8 cellular contexts compared by ENCODE assay signal in the genomic region with DNA sequence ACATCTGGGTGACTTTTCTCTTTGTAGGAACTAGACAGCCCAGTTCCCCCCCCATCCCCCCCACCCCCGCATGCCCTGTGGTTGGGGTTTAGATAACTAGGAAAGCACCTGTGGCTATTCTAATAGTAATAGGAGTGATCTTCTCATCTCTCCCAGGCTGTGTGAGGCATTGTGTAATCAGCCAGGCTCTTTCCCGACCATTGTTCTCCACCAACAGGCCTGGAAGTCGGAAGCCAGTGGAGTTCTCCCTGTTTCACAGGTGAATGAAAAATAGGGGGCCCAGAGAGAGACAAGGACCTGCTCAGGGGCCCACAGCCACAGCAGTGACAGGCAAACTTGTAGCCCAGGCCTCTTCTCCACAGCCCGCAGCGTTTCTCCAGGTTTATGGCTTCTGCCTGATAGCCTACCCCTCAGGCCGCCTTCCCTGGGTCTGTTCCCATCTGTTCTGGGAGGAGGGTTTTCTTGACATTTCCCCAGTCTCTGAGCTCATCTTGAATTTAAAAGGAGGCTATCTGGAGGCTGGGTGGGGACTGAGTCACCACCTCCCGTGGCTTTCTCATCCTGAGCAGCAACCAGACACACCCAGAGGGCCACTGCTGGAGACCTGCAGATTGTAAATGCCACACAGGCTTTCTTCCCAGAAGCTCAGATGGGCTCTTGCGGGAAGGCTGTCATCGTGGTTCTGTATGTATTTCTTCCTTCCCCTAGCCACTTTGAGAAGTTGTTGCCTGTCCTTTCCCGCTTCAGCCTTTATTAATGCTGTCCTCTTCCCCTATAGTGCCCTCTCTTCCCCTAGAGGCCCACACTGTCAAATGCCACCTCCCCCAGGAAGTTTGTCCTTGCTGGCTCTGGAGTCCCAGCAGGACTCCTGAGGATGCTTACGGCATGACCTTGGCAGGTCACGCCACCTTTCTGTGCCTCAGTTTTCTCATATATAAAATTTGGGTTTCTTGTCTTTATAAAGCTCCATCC.
DNase-seq lines count a peak whose midpoint lies in the region; TF ChIP-seq lines count a peak whose summit lies in the region.

No MANE protein-coding gene starts in this region.

- H3K27me3 ChIP-seq in HUES64 (ENCODE audit: insufficient read depth, low read length) = no peaks in the 10 kb centered on the region
- no peaks in the 10 kb centered on the region for H3K27me3 ChIP-seq in mesendoderm (ENCODE audit: insufficient read depth, low read length, poor library complexity)

- H4K5ac ChIP-seq in mesendoderm (ENCODE audit: low read length) = no peak overlapping the region

- peak overlapping the region; percentile 25 for H3K18ac ChIP-seq in mesendoderm (ENCODE audit: low read length)

- no peak overlapping the region for H3K4ac ChIP-seq in mesendoderm (ENCODE audit: low read depth, low read length)

- H2AK5ac ChIP-seq in mesendoderm (ENCODE audit: low read length) = no peak overlapping the region

- H2BK120ac ChIP-seq in mesendoderm (ENCODE audit: low read depth, low read length) = no peak overlapping the region

- WGBS in HUES64 = 31% methylated on average over 11 of the region's 12 CpGs
- WGBS in mesendoderm (ENCODE audit: extremely low coverage, insufficient coverage, low lambda C conversion rate) = no CpG with 5 or more reads among the region's 12 CpGs

- peak overlapping the region; percentile 12 for H3K56ac ChIP-seq in mesendoderm (ENCODE audit: low read length)

- peaks cover 37% of the 10 kb centered on the region for H3K79me1 ChIP-seq in mesendoderm (ENCODE audit: low read length)

- H3K4me1 ChIP-seq in HUES64 (ENCODE audit: insufficient read depth, low read length) (peaks cover 26% of the 10 kb centered on the region), mesendoderm (ENCODE audit: control insufficient read depth, low read depth, low read length) (peaks cover 20% of the 10 kb centered on the region)

- no peak overlapping the region for H2BK5ac ChIP-seq in mesendoderm (ENCODE audit: low read length)

- H3K23ac ChIP-seq in mesendoderm (ENCODE audit: low read length) = peak overlapping the region; percentile 30

- DNase-seq in AG10803 (ENCODE audit: low read depth) = peak; percentile 85
- DNase-seq in choroid plexus epithelial cell (ENCODE audit: low read depth) = peak; percentile 85
- DNase-seq in mesendoderm = peak; percentile 95
- no peak for DNase-seq in NCI-H446 treated with DMSO at 0.1 percent for 48 hours (lab: John Stamatoyannopoulos, UW)
- no peak for DNase-seq in NCI-H524 treated with DMSO at 0.1 percent for 48 hours (lab: John Stamatoyannopoulos, UW)

- TF ChIP-seq CTCF in AG10803 (conservative IDR thresholded peaks at IDR 0.05; ENCODE audit: low read length) (peak; percentile 7; the same call in 1 of the 2 replicates), WI38 (IDR thresholded peaks at IDR 0.05; ENCODE audit: low read depth, low read length) (no peak), choroid plexus epithelial cell (conservative IDR thresholded peaks at IDR 0.05; ENCODE audit: low read depth, low read length) (no peak)

- H3K9me3 ChIP-seq in HUES64 (ENCODE audit: insufficient read depth, low read depth, low read length) = no peaks in the 10 kb centered on the region

- H3K79me2 ChIP-seq in mesendoderm (ENCODE audit: control insufficient read depth, insufficient read depth, low read length) = peaks cover 57% of the 10 kb centered on the region

- peaks cover 8% of the 10 kb centered on the region; the same call in 1 of the 2 replicates for H3K36me3 ChIP-seq in HUES64 (ENCODE audit: insufficient read depth, low read length)
- H3K36me3 ChIP-seq in mesendoderm (ENCODE audit: control insufficient read depth, insufficient read depth, low read length) = no peaks in the 10 kb centered on the region

- no peak overlapping the region for H3K4me2 ChIP-seq in mesendoderm (ENCODE audit: low read length)

- no peak overlapping the region for H2BK15ac ChIP-seq in mesendoderm (replicated peaks; ENCODE audit: low read depth)

- H3K9ac ChIP-seq in HUES64 (ENCODE audit: low read depth, low read length) (no peak overlapping the region; the same call in 1 of the 2 replicates), mesendoderm (ENCODE audit: low read length) (peak overlapping the region; percentile 8)

- H3K27ac ChIP-seq in HUES64 (ENCODE audit: low read depth, low read length) (peak overlapping the region; percentile 88), mesendoderm (ENCODE audit: low read depth, low read length) (peak overlapping the region; percentile 96), temporal lobe (ENCODE audit: low read depth, low read length) (peak overlapping the region; percentile 9)

- H4K8ac ChIP-seq in mesendoderm (ENCODE audit: low read depth, low read length) = no peak overlapping the region

- H3K4me3 ChIP-seq in AG10803 (ENCODE audit: low read length) (peak overlapping the region; percentile 24; the same call in 1 of the 2 replicates), HUES64 (ENCODE audit: low read length) (no peak overlapping the region), WI38 (ENCODE audit: low read depth, low read length) (peak overlapping the region; percentile 21), choroid plexus epithelial cell (ENCODE audit: low read depth, low read length) (peak overlapping the region; percentile 11), mesendoderm (ENCODE audit: low read length) (no peak overlapping the region)

Comparison
In these comparisons a context has a peak if more than half of its experiments do, and no peak if none do; other contexts are left out.
1. DNase-seq: peak in AG10803 (single experiment), choroid plexus epithelial cell (single experiment) and mesendoderm (single experiment); none in NCI-H446 treated with DMSO at 0.1 percent for 48 hours (single experiment) and NCI-H524 treated with DMSO at 0.1 percent for 48 hours (single experiment).
2. H3K4me3 ChIP-seq: peak in AG10803 (single experiment), WI38 (single experiment) and choroid plexus epithelial cell (single experiment); none in HUES64 (single experiment) and mesendoderm (single experiment).
3. H3K27ac ChIP-seq: peak in every context shown above with its lines; median percentile 96 in mesendoderm; 88 in HUES64; 9 in temporal lobe.